2 cellular contexts compared by ENCODE assay signal in the genomic region with DNA sequence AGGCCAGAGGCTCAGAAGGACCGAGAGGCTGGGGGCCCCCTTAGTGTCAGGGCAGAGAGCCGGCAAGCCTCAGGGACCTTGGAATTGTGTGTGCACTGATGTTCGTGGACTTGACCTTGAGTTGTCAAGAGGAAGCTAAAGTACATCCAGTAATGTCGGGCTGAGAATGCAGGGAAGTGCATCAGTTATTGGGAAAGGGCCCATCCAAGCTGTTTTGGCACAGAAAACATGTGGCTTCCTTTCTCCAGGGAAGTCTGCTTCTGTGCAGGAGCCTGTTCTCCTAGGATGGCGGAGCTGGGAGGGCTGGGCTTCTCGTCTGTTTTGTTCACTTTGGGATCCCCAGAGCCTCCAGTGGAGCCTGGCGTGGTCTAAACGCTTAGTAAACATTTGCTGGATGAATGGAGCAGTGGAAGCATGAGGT.
TF ChIP-seq lines count a peak whose summit lies in the region.

No MANE protein-coding gene starts in this region.

TF ChIP-seq in endothelial cell of umbilical vein, 7 proteins besides CTCF, POLR2A, EP300 and RAD21 (continued from another document):
- no peak for TF ChIP-seq GATA2 (IDR thresholded peaks at IDR 0.05; ENCODE audit: insufficient read depth, insufficient read length, low read depth, low read length)

TF ChIP-seq in liver, 16 proteins besides CTCF, POLR2A, EP300 and RAD21 (continued from another document):
- TF ChIP-seq, protein P1, sequence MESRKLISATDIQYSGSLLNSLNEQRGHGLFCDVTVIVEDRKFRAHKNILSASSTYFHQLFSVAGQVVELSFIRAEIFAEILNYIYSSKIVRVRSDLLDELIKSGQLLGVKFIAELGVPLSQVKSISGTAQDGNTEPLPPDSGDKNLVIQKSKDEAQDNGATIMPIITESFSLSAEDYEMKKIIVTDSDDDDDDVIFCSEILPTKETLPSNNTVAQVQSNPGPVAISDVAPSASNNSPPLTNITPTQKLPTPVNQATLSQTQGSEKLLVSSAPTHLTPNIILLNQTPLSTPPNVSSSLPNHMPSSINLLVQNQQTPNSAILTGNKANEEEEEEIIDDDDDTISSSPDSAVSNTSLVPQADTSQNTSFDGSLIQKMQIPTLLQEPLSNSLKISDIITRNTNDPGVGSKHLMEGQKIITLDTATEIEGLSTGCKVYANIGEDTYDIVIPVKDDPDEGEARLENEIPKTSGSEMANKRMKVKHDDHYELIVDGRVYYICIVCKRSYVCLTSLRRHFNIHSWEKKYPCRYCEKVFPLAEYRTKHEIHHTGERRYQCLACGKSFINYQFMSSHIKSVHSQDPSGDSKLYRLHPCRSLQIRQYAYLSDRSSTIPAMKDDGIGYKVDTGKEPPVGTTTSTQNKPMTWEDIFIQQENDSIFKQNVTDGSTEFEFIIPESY (IDR thresholded peaks at IDR 0.05), result no peak
- TF ChIP-seq JUND (IDR thresholded peaks at IDR 0.05) (no peak), EGR1 (IDR thresholded peaks at IDR 0.05; ENCODE audit: low read depth in 2 of 2) (no peak), FOXA1 (IDR thresholded peaks at IDR 0.05) (no peak)
